ENCODE assay signal across 25 cellular contexts in genomic region chr5:67659288-67659687, GRCh38.
DNase-seq lines count a peak whose midpoint lies in the region; ATAC-seq and TF ChIP-seq lines count a peak whose summit lies in the region.
"Had no signal": no experiment of that assay in that cellular context is flagged by ENCODE, and none has a peak within 500 bp of the region (broad histone marks: within the 10 kb centered on the region; RNA-seq: fewer than 3 reads in every experiment).

No MANE protein-coding gene starts in this region.

- ATAC-seq in right cardiac atrium = peak; percentile 73 to 95
- no peak for ATAC-seq in activated T-helper 17 cell treated with anti-CD3 and anti-CD28 coated beads, Interleukin-2, amount 50 U/mL, for 72 hours (replicated peaks)
- ATAC-seq: HCT116 had no signal

- no peak overlapping the region for H3K27ac Mint-ChIP-seq in activated T-helper 17 cell treated with anti-CD3 and anti-CD28 coated beads, Interleukin-2, amount 50 U/mL, for 72 hours
- H3K27ac Mint-ChIP-seq: activated T-cell treated with anti-CD3 and anti-CD28 coated beads, Interleukin-2, amount 50 U/mL, for 24 hours; IgD-negative memory B cell had no signal

- no peaks in the 10 kb centered on the region for H3K27me3 Mint-ChIP-seq in activated T-helper 17 cell treated with anti-CD3 and anti-CD28 coated beads, Interleukin-2, amount 50 U/mL, for 72 hours
- H3K27me3 Mint-ChIP-seq: activated T-cell treated with anti-CD3 and anti-CD28 coated beads, Interleukin-2, amount 50 U/mL, for 24 hours; IgD-negative memory B cell had no signal

- no peaks in the 10 kb centered on the region for H3K36me3 Mint-ChIP-seq in activated T-helper 17 cell treated with anti-CD3 and anti-CD28 coated beads, Interleukin-2, amount 50 U/mL, for 72 hours (ENCODE audit: low read depth)
- H3K36me3 Mint-ChIP-seq: IgD-negative memory B cell had no signal

- H3K4me1 Mint-ChIP-seq in activated T-helper 17 cell treated with anti-CD3 and anti-CD28 coated beads, Interleukin-2, amount 50 U/mL, for 72 hours = no peaks in the 10 kb centered on the region
- H3K4me1 Mint-ChIP-seq: IgD-negative memory B cell had no signal

- no peaks in the 10 kb centered on the region for H3K9me3 ChIP-seq in right cardiac atrium (ENCODE audit: control insufficient read depth, low read length)
- H3K9me3 ChIP-seq: neutrophil, prostate gland had no signal

- peak; percentile 6 for DNase-seq in DMS79 treated with DMSO at 0.1 percent for 48 hours (lab: John Stamatoyannopoulos, UW)
- no peak for DNase-seq in DMS79 (lab: John Stamatoyannopoulos, UW)
- DNase-seq in NCI-H2107 (lab: John Stamatoyannopoulos, UW) = peak; percentile 19
- peak; percentile 59 for DNase-seq in astrocyte of the cerebellum (ENCODE audit: low read depth)
- DNase-seq in right cardiac atrium = no peak
- no peak for DNase-seq in NCI-H510A (lab: John Stamatoyannopoulos, UW)
- DNase-seq in iPS-NIHi7 (ENCODE audit: extremely low spot score) = no peak
- DNase-seq: activated CD4-positive, alpha-beta T cell treated with anti-CD3 and anti-CD28 coated beads for 48 hours; activated naive CD4-positive, alpha-beta T cell treated with Interleukin-2 at 50 U/mL for 16 hours; activated T-cell treated with anti-CD3 and anti-CD28 coated beads, Interleukin-2, amount 50 U/mL, for 24 hours; dermis blood vessel endothelial cell; glutamatergic neuron; mesendoderm; NCI-H1417 treated with DMSO at 0.1 percent for 48 hours; small intestine; stimulated activated CD4-positive, alpha-beta T cell treated with anti-CD3 and anti-CD28 coated beads, Interleukin-2, amount 100 ng/mL, for 24 hours; trophoblast cell had no signal

- intact Hi-C loops in right cardiac atrium (cut with DNase I) = no loop called here

- no peaks in the 10 kb centered on the region for H3K27me3 ChIP-seq in right cardiac atrium (ENCODE audit: control insufficient read depth, insufficient read depth)
- H3K27me3 ChIP-seq: cardiac muscle cell, neutrophil had no signal

- in situ Hi-C loops in astrocyte of the cerebellum (cut with HindIII; ENCODE audit: low sequenced_read_pairs) = no loop called here

- H3K27ac ChIP-seq in right cardiac atrium (ENCODE audit: low read length) = no peak overlapping the region
- H3K27ac ChIP-seq: 22Rv1, cardiac muscle cell, neutrophil, prostate gland, SK-N-MC had no signal

- 46% methylated on average over 6 of the region's 6 CpGs for WGBS in right cardiac atrium

- peaks cover 3% of the 10 kb centered on the region for H3K9me3 Mint-ChIP-seq in activated T-helper 17 cell treated with anti-CD3 and anti-CD28 coated beads, Interleukin-2, amount 50 U/mL, for 72 hours
- H3K9me3 Mint-ChIP-seq: activated T-cell treated with anti-CD3 and anti-CD28 coated beads, Interleukin-2, amount 50 U/mL, for 24 hours had no signal

- no peak overlapping the region for H3K4me3 ChIP-seq in astrocyte of the cerebellum (ENCODE audit: low read depth, low read length)
- no peak overlapping the region for H3K4me3 ChIP-seq in right cardiac atrium (ENCODE audit: low read length)
- H3K4me3 ChIP-seq: cardiac muscle cell, prostate gland, SK-N-MC had no signal

- H3K4me1 ChIP-seq in right cardiac atrium (ENCODE audit: control insufficient read depth, insufficient read depth, low read length) = no peaks in the 10 kb centered on the region
- H3K4me1 ChIP-seq: prostate gland had no signal

- no peak overlapping the region for H3K4me3 Mint-ChIP-seq in activated T-helper 17 cell treated with anti-CD3 and anti-CD28 coated beads, Interleukin-2, amount 50 U/mL, for 72 hours
- H3K4me3 Mint-ChIP-seq: activated T-cell treated with anti-CD3 and anti-CD28 coated beads, Interleukin-2, amount 50 U/mL, for 24 hours; IgD-negative memory B cell had no signal

- TF ChIP-seq CTCF in astrocyte of the cerebellum (IDR thresholded peaks at IDR 0.05; ENCODE audit: low read depth, low read length, missing control alignments) = no peak

Comparison
In these comparisons a context has a peak if more than half of its experiments do, and no peak if none do; other contexts are left out.
1. DNase-seq: peak in DMS79 treated with DMSO at 0.1 percent for 48 hours (single experiment), NCI-H2107 (single experiment) and astrocyte of the cerebellum (single experiment); none in DMS79 (single experiment), right cardiac atrium (0 of 3), NCI-H510A (single experiment) and iPS-NIHi7 (single experiment).